In the genomic region with DNA sequence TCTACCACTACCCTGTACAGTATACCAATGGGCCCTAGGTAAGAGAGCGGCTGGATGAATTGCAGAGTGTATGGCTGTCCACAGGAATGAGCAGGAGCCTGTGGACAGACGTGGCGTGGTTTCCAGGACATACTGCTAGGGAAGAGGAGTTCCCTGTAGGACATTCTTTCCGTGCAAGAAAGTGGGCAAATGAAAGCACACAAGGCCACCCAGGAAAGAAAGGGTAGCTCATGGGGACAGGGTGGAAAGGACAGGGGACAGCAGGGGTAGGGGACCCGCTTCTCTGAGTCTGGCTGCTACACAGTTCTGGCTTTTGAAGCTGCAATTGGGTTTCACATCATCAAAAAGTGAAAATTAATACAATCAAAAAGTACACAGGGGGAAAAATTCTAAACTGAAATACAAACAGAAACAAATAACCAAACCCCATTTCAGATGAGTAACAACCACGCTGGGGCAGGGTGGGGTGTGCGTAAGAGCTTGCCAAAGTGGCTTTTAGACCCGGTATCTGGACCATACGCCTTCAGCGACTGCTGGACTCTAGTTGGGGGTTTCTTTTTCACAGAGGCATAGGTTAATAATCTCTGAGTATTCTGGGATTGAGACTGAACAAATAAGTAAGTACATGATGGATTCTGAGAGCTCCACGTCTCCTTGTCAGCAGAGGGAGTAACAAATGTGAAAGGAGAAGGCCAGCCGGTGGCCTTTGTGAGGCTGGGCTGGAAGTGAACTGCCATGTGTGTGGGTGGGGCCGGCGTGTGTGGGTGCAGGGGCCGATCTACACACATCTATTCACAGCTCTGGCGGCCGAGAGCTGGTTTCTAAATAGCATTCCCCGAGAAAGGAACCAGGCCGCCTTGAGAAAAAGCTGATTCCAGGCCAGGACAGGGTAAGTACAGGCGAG, we compare ENCODE assay signal across 10 cellular contexts.
DNase-seq lines count a peak whose midpoint lies in the region; ATAC-seq and TF ChIP-seq lines count a peak whose summit lies in the region.
"Had no signal": no experiment of that assay in that cellular context is flagged by ENCODE, and none has a peak within 500 bp of the region (broad histone marks: within the 10 kb centered on the region; RNA-seq: fewer than 3 reads in every experiment).

No MANE protein-coding gene starts in this region.

- no peak for ATAC-seq in HG03521 (IDR thresholded peaks at IDR 0.05; ENCODE audit: unreplicated experiment)
- ATAC-seq in HG03135 (IDR thresholded peaks at IDR 0.05; ENCODE audit: unreplicated experiment) = no peak

- no peaks in the 10 kb centered on the region for H3K9me3 Mint-ChIP-seq in MCF 10A (ENCODE audit: unreplicated experiment)

- no peaks in the 10 kb centered on the region for H3K36me3 Mint-ChIP-seq in MCF 10A (ENCODE audit: insufficient read depth, unreplicated experiment)

- no peaks in the 10 kb centered on the region for H3K27me3 Mint-ChIP-seq in MCF 10A (ENCODE audit: insufficient read depth, unreplicated experiment)
- H3K27me3 Mint-ChIP-seq: activated naive CD8-positive, alpha-beta T cell treated with anti-CD3 and anti-CD28 coated beads for 36 hours had no signal

- no peak for DNase-seq in Jurkat, Clone E6-1 (ENCODE audit: low read depth, low spot score)
- no peak for DNase-seq in MCF 10A (ENCODE audit: unreplicated experiment)
- DNase-seq in islet precursor cell = peak; percentile 16
- peak; percentile 13 for DNase-seq in stimulated activated CD8-positive, alpha-beta memory T cell treated with anti-CD3 and anti-CD28 coated beads, Interleukin-4, amount 100 ng/mL, for 48 hours
- no peak for DNase-seq in foreskin melanocyte
- no peak for DNase-seq in iPS-NIHi11 (ENCODE audit: low spot score)
- DNase-seq: activated naive CD8-positive, alpha-beta T cell treated with anti-CD3 and anti-CD28 coated beads for 36 hours; mesendoderm had no signal

- intact Hi-C loops in MCF 10A (cut with micrococcal nuclease) = no loop called here

- POLR2A ChIA-PET in MCF 10A (lab: Yijun Ruan, JAX) = no interaction called here

- H3K27ac Mint-ChIP-seq in MCF 10A (ENCODE audit: low read depth, unreplicated experiment) = peak overlapping the region; percentile 49
- H3K27ac Mint-ChIP-seq: activated naive CD8-positive, alpha-beta T cell treated with anti-CD3 and anti-CD28 coated beads for 36 hours had no signal

- H3K4me3 Mint-ChIP-seq in MCF 10A (ENCODE audit: unreplicated experiment) = no peak overlapping the region
- H3K4me3 Mint-ChIP-seq: activated naive CD8-positive, alpha-beta T cell treated with anti-CD3 and anti-CD28 coated beads for 36 hours had no signal

- TF ChIP-seq CTCF in MCF 10A (IDR thresholded peaks at IDR 0.05; ENCODE audit: unreplicated experiment) = no peak

- H3K4me1 Mint-ChIP-seq in MCF 10A (ENCODE audit: insufficient read depth, unreplicated experiment) = no peaks in the 10 kb centered on the region

- peak overlapping the region; percentile 56 for H3K4me3 ChIP-seq in Jurkat, Clone E6-1 (ENCODE audit: low read length)

- no TSS peak for BruUV-seq in MCF 10A (replicated peaks; lab: Mats Ljungman, UMichigan)

- CTCF ChIA-PET in MCF 10A (lab: Yijun Ruan, JAX) = interaction anchor here (0.6 kb wide), 1 partner anchor 41 kb away, joined by 3 read pairs; no protein-coding TSS in a partner anchor

Comparison
In these comparisons a context has a peak if more than half of its experiments do, and no peak if none do; other contexts are left out.
1. DNase-seq: peak in islet precursor cell (single experiment) and stimulated activated CD8-positive, alpha-beta memory T cell treated with anti-CD3 and anti-CD28 coated beads, Interleukin-4, amount 100 ng/mL, for 48 hours (single experiment); none in Jurkat, Clone E6-1 (single experiment), MCF 10A (single experiment), foreskin melanocyte (single experiment) and iPS-NIHi11 (single experiment).